Comparison of ENCODE assay signal across 12 cellular contexts in the genomic region with DNA sequence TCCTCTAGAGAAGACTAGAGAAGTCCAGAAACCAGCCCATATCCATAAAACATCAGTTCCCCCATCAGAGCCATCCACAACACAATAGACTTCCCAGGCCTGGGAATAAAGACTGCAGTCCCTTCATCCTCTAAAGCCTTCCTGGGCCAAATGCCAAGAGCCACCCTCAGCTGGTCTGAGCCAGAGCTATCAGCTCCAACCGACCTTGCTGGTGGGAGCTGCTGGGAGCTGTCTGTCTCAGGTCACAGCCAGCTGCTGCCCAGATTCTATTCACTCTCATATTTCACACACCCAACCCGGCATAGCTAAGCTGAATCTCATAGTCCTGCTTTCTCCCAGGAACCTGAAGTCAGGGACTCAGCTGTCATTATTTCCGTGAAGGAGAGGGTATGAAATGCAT. TPM values are rescaled to one million over a fixed set of nuclear protein-coding genes. Genes with fewer than 3 reads are reported as not detected.
A peak's percentile ranks its signal among the peaks of the same experiment; 100 is the strongest.
DNase-seq lines count a peak whose midpoint lies in the region; ATAC-seq and TF ChIP-seq lines count a peak whose summit lies in the region.
"Had no signal": no experiment of that assay in that cellular context is flagged by ENCODE, and none has a peak within 500 bp of the region (broad histone marks: within the 10 kb centered on the region; RNA-seq: fewer than 3 reads in every experiment).

No MANE protein-coding gene starts in this region.

- H3K4me2 ChIP-seq in MM.1S (ENCODE audit: low read depth, low read length): no peak overlapping the region

- ATAC-seq in GM18502 (IDR thresholded peaks at IDR 0.05; ENCODE audit: poor library complexity, unreplicated experiment): no peak

- no peaks in the 10 kb centered on the region for H3K79me2 ChIP-seq in MM.1S (ENCODE audit: low read length)

- TF ChIP-seq CTCF in WERI-Rb-1 (IDR thresholded peaks at IDR 0.05; ENCODE audit: low read depth, low read length): no peak
- no peak for TF ChIP-seq CTCF in MM.1S (IDR thresholded peaks at IDR 0.05; ENCODE audit: low read length)

- H3K9me2 ChIP-seq in MM.1S (replicated peaks; ENCODE audit: insufficient read depth, low read length): no peaks in the 10 kb centered on the region

- H3K36me3 ChIP-seq in WERI-Rb-1 (no peaks in the 10 kb centered on the region), MM.1S (replicated peaks; ENCODE audit: insufficient read depth, low read length) (no peaks in the 10 kb centered on the region)
- H3K36me3 ChIP-seq: vagina had no signal

- H3K27me3 ChIP-seq in WERI-Rb-1 (ENCODE audit: insufficient read depth, low read depth, severe bottlenecking) (no peaks in the 10 kb centered on the region), MM.1S (replicated peaks; ENCODE audit: insufficient read depth, low read length) (no peaks in the 10 kb centered on the region)
- H3K27me3 ChIP-seq: vagina had no signal

- no peaks in the 10 kb centered on the region for H3K9me3 ChIP-seq in WERI-Rb-1 (ENCODE audit: severe bottlenecking)
- no peaks in the 10 kb centered on the region for H3K9me3 ChIP-seq in MM.1S (replicated peaks; ENCODE audit: insufficient read depth, low read length)
- H3K9me3 ChIP-seq: vagina had no signal

- H3K9ac ChIP-seq in MM.1S (ENCODE audit: low read length): no peak overlapping the region

- peak; percentile 19 for DNase-seq in A172 (ENCODE audit: low spot score)
- DNase-seq in NCI-H1092 (lab: John Stamatoyannopoulos, UW): peak; percentile 84
- DNase-seq in WERI-Rb-1: peak; percentile 88
- DNase-seq in iris pigment epithelial cell (ENCODE audit: low read depth): peak; percentile 60
- no peak for DNase-seq in stimulated activated CD4-positive, alpha-beta T cell treated with anti-CD3 and anti-CD28 coated beads, Interleukin-4, amount 100 ng/mL, for 24 hours
- no peak for DNase-seq in SIG-M5 (lab: John Stamatoyannopoulos, UW)
- DNase-seq in MM.1S: no peak
- DNase-seq: activated gamma-delta T cell treated with Interleukin-2 at 50 U/mL for 16 hours, foreskin melanocyte had no signal

- no peaks in the 10 kb centered on the region for H3F3A ChIP-seq in MM.1S (ENCODE audit: insufficient read depth, low read length)

- peaks cover 8% of the 10 kb centered on the region for H3K4me1 ChIP-seq in MM.1S (ENCODE audit: low read length)
- H3K4me1 ChIP-seq: vagina had no signal

- H3K27ac ChIP-seq in WERI-Rb-1 (peak overlapping the region; percentile 76), MM.1S (ENCODE audit: low read length) (no peak overlapping the region)
- H3K27ac ChIP-seq: SK-N-MC, vagina had no signal

- H4K20me1 ChIP-seq in MM.1S (ENCODE audit: insufficient read depth, low read length): no peaks in the 10 kb centered on the region

- H3K4me3 ChIP-seq in WERI-Rb-1 (ENCODE audit: low read depth, low read length) (peak overlapping the region; percentile 9), MM.1S (ENCODE audit: low read length) (no peak overlapping the region)
- H3K4me3 ChIP-seq: SK-N-MC, vagina had no signal

- no peak overlapping the region for H2AFZ ChIP-seq in MM.1S (ENCODE audit: low read length)

RNA-seq across cellular contexts. Expression of a gene that starts 10.9 kb away (rescaled TPM):
- total RNA-seq in A172 (2014; rRNA removed; shearing (Covaris generic)): 8.1 and 19.7 TPM in 2 replicates

RNA-seq across cellular contexts. Expression of a gene that starts 34.0 kb away (rescaled TPM):
- 0.81 and 1.0 TPM in 2 replicates for total RNA-seq in A172 (2014; rRNA removed; shearing (Covaris generic))

RNA-seq across cellular contexts. Expression of a gene that starts 54.8 kb away (rescaled TPM):
- 187 and 225 TPM in 2 replicates for total RNA-seq in A172 (2014; rRNA removed; shearing (Covaris generic))

Comparison
In these comparisons a context has a peak if more than half of its experiments do, and no peak if none do; other contexts are left out.
1. DNase-seq: peak in A172 (single experiment), NCI-H1092 (single experiment), WERI-Rb-1 (single experiment) and iris pigment epithelial cell (single experiment); none in stimulated activated CD4-positive, alpha-beta T cell treated with anti-CD3 and anti-CD28 coated beads, Interleukin-4, amount 100 ng/mL, for 24 hours (single experiment), SIG-M5 (single experiment) and MM.1S (single experiment).